ENCODE assay signal across 1 cellular context in the genomic region with DNA sequence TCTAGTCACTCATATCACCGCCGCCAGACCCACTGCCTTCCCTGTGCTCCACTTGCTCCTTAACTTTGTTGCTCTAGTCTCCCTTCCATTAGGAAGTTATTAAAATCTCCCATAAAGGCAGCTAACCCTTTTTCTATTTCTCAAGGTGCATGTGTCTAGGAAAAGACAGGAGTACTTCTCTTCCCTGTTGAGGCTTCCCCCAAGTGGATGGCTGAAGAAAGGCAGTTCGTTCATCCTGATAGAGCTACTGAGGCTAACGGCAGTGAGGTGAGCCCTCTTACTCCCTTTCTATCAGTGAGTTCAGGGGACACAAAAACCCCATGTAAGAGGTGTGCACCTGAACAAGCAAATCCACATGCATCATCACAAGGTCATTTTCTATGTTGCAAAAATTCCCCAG.
TF ChIP-seq lines count a peak whose summit lies in the region.

No MANE protein-coding gene starts in this region.

TF ChIP-seq in HepG2, 621 proteins besides CTCF, POLR2A, EP300 and RAD21 (continued from another document):
- TF ChIP-seq SIX1 (CRISPR knock-in tag; IDR thresholded peaks at IDR 0.05; ENCODE audit: borderline replicate concordance) (no peak), JUN (CRISPR knock-in tag; IDR thresholded peaks at IDR 0.05) (no peak), RFX1 (IDR thresholded peaks at IDR 0.05) (no peak)
